In the genomic region with DNA sequence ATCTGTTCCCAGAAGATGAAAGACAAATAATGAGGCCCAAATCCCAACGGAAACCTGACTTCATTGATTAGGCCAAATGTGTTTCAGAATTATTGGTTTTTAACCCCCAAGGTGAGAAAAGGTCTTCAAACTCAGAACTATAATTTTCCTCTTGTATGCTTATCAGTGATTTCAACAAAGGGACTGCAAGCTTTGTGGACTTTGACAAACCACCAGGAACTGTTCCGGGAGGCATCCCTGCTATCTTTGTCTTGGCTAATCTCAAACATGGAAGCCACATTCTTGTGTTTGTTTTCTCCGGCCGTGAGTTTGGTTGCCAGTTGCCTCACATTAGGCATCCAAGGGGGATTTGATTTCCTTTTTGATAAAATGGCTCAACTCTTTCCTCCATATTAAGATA, we compare ENCODE assay signal across 12 cellular contexts. TPM values are rescaled to one million over a fixed set of nuclear protein-coding genes. Genes with fewer than 3 reads are reported as not detected.
A peak's percentile ranks its signal among the peaks of the same experiment; 100 is the strongest.
DNase-seq lines count a peak whose midpoint lies in the region; ATAC-seq, FAIRE-seq and TF ChIP-seq lines count a peak whose summit lies in the region.
"Had no signal": no experiment of that assay in that cellular context is flagged by ENCODE, and none has a peak within 500 bp of the region (broad histone marks: within the 10 kb centered on the region; RNA-seq: fewer than 3 reads in every experiment).

No MANE protein-coding gene starts in this region.

- TF ChIP-seq RAD21 in H1 (IDR thresholded peaks at IDR 0.05 in 1 of 2, conservative IDR thresholded peaks at IDR 0.05 in 1 of 2; ENCODE audit: low read depth in 2 of 2, low read length in 2 of 2): no peak

- peak overlapping the region; percentile 85 to 97 (median 94) for H3K27ac Mint-ChIP-seq in CD4-positive, alpha-beta memory T cell

- no peak overlapping the region for H3K9ac ChIP-seq in H1 (replicated peaks in 1 of 4; ENCODE audit: extremely low read depth in 1 of 4, low read depth in 3 of 4, low read length in 3 of 4)
- H3K9ac ChIP-seq in parathyroid adenoma: no peak overlapping the region
- no peak overlapping the region for H3K9ac ChIP-seq in MM.1S (ENCODE audit: low read length)

- H2AK5ac ChIP-seq in H1 (ENCODE audit: low read depth, low read length): no peak overlapping the region

- H4K5ac ChIP-seq in H1 (ENCODE audit: insufficient read length, low read depth, low read length): no peak overlapping the region

- H3K56ac ChIP-seq in H1 (replicated peaks; ENCODE audit: insufficient read length, low read depth, low read length): no peak overlapping the region

- no peak for DNase-seq in CD4-positive, alpha-beta memory T cell
- DNase-seq in LoVo (ENCODE audit: low spot score) (peak; percentile 14), H1 (ENCODE audit: low read depth in 1 of 2, low spot score in 2 of 2) (no peak), MM.1S (no peak)
- DNase-seq: activated effector memory CD4-positive, alpha-beta T cell treated with Interleukin-2 at 50 U/mL for 16 hours; dorsolateral prefrontal cortex; head of caudate nucleus; NCI-H1694 treated with DMSO at 0.1 percent for 48 hours had no signal

- no peak overlapping the region for H3K14ac ChIP-seq in H1 (ENCODE audit: insufficient read length)

- peak overlapping the region; percentile 69 for H3K27ac ChIP-seq in CD4-positive, alpha-beta memory T cell (ENCODE audit: low read depth, low read length)
- H3K27ac ChIP-seq in H1 (ENCODE audit: low read depth, low read length): no peak overlapping the region
- H3K27ac ChIP-seq in parathyroid adenoma: peak overlapping the region; percentile 25
- H3K27ac ChIP-seq in MM.1S (ENCODE audit: low read length): no peak overlapping the region

- no peaks in the 10 kb centered on the region for H3K79me1 ChIP-seq in H1 (ENCODE audit: low read depth, low read length)

- no peak overlapping the region for H4K91ac ChIP-seq in H1 (replicated peaks; ENCODE audit: insufficient read length, low read length)

- H3F3A ChIP-seq in MM.1S (ENCODE audit: insufficient read depth, low read length): peaks cover 15% of the 10 kb centered on the region

- H4K20me1 ChIP-seq in H1 (replicated peaks in 1 of 2; ENCODE audit: control insufficient read depth in 1 of 2, insufficient read depth in 2 of 2, low read length in 2 of 2): no peaks in the 10 kb centered on the region
- no peaks in the 10 kb centered on the region for H4K20me1 ChIP-seq in MM.1S (ENCODE audit: insufficient read depth, low read length)

- H3K4me3 ChIP-seq in CD4-positive, alpha-beta memory T cell (ENCODE audit: low read length in 2 of 2): no peak overlapping the region
- H3K4me3 ChIP-seq in H1 (ENCODE audit: extremely low read depth in 1 of 4, insufficient read depth in 2 of 4, low read depth in 3 of 4, low read length in 4 of 4) (no peak overlapping the region), parathyroid adenoma (ENCODE audit: low read depth, low read length) (no peak overlapping the region), MM.1S (ENCODE audit: low read length) (no peak overlapping the region)

- CTCF ChIA-PET in CD4-positive, alpha-beta memory T cell (lab: Charles Lee; ENCODE audit: partially characterized antibody): interaction anchor here (0.9 to 6.4 kb wide), 9 partner anchors 12 to 206 kb away, joined by 3 to 127 read pairs (median 6); partner anchors contain the start of gene ARHGEF3
- CTCF ChIA-PET in H1 (lab: Charles Lee; ENCODE audit: partially characterized antibody): interaction anchor here (0.9 to 1.6 kb wide), 5 partner anchors 12 to 217 kb away, joined by 3 to 10 read pairs (median 3); no protein-coding TSS in a partner anchor

- H2BK15ac ChIP-seq in H1 (ENCODE audit: low read length): no peak overlapping the region

- H3K9me2 ChIP-seq in MM.1S (replicated peaks; ENCODE audit: insufficient read depth, low read length): no peaks in the 10 kb centered on the region

- 90% methylated on average over 4 of the region's 4 CpGs; no CpG with 5 or more reads in 1 of the 2 experiments for WGBS in H1 (ENCODE audit: extremely low coverage in 1 of 2, insufficient coverage in 1 of 2, insufficient read length in 1 of 2, insufficient replicate concordance in 2 of 2, low coverage in 1 of 2, low lambda C conversion rate in 2 of 2, missing lambda C conversion rate in 1 of 2), 2 experiments

- H3K4me3 Mint-ChIP-seq in CD4-positive, alpha-beta memory T cell: peak overlapping the region in 6 of 8 donors; percentile 80 to 87 (median 84)

- H2BK5ac ChIP-seq in H1 (ENCODE audit: low read depth, low read length): no peak overlapping the region

- no peak overlapping the region for H3K23ac ChIP-seq in H1 (ENCODE audit: insufficient read length)

- H3K27me3 Mint-ChIP-seq in CD4-positive, alpha-beta memory T cell: no peaks in the 10 kb centered on the region

- TF ChIP-seq POLR2A in H1 (IDR thresholded peaks at IDR 0.05; ENCODE audit: control extremely low read depth in 1 of 2, low read depth in 2 of 2, low read length in 2 of 2): no peak

- H2AFZ ChIP-seq in H1 (ENCODE audit: low read length) (no peak overlapping the region), parathyroid adenoma (no peak overlapping the region), MM.1S (ENCODE audit: low read length) (no peak overlapping the region)

- peaks cover 81 to 100% (median 91%) of the 10 kb centered on the region in 4 donors for H3K4me1 Mint-ChIP-seq in CD4-positive, alpha-beta memory T cell

- no peak overlapping the region for H3K18ac ChIP-seq in H1 (ENCODE audit: extremely low read depth, low read length)

- H3K4ac ChIP-seq in H1 (replicated peaks; ENCODE audit: insufficient read length, low read depth, low read length): no peak overlapping the region

- H3K4me1 ChIP-seq in CD4-positive, alpha-beta memory T cell (ENCODE audit: insufficient read depth, low read length): peaks cover 100% of the 10 kb centered on the region
- H3K4me1 ChIP-seq in H1 (replicated peaks in 1 of 4; ENCODE audit: control insufficient read depth in 3 of 4, insufficient read depth in 4 of 4, low read length in 3 of 4) (no peaks in the 10 kb centered on the region), parathyroid adenoma (peaks cover 48% of the 10 kb centered on the region), MM.1S (ENCODE audit: low read length) (peaks cover 31% of the 10 kb centered on the region)

- TF ChIP-seq EP300 in H1 (IDR thresholded peaks at IDR 0.05; ENCODE audit: borderline replicate concordance in 1 of 2, low read depth in 2 of 2, low read length in 2 of 2): no peak

- H3K9me3 Mint-ChIP-seq in CD4-positive, alpha-beta memory T cell: no peaks in the 10 kb centered on the region

- intact Hi-C loops in CD4-positive, alpha-beta memory T cell (cut with micrococcal nuclease): loop anchor here (2.0 kb wide), 2 partner anchors 13 to 23 kb away; no protein-coding TSS in a partner anchor

- H2BK20ac ChIP-seq in H1 (ENCODE audit: low read length): no peak overlapping the region

- POLR2A ChIA-PET in CD4-positive, alpha-beta memory T cell (lab: Charles Lee; ENCODE audit: partially characterized antibody): interaction anchor here (0.7 to 6.9 kb wide), 9 partner anchors 12 to 225 kb away, joined by 3 to 218 read pairs (median 3); partner anchors contain the start of genes ARHGEF3, CCDC66 and TASOR
- POLR2A ChIA-PET in H1 (lab: Charles Lee; ENCODE audit: partially characterized antibody): no interaction called here

- no peak overlapping the region for H2BK120ac ChIP-seq in H1 (replicated peaks; ENCODE audit: low read depth, low read length)

- no peak overlapping the region for H4K8ac ChIP-seq in H1 (ENCODE audit: extremely low read depth, insufficient read depth, low read length)

- H3K23me2 ChIP-seq in H1 (ENCODE audit: low read depth, low read length): no peaks in the 10 kb centered on the region

- no peaks in the 10 kb centered on the region for H3K27me3 ChIP-seq in CD4-positive, alpha-beta memory T cell (ENCODE audit: insufficient read depth, low read length)
- H3K27me3 ChIP-seq in H1 (replicated peaks in 1 of 4; ENCODE audit: control insufficient read depth in 3 of 4, extremely low read depth in 1 of 4, insufficient read depth in 3 of 4, low read length in 3 of 4): no peaks in the 10 kb centered on the region
- H3K27me3 ChIP-seq in parathyroid adenoma (ENCODE audit: control insufficient read depth, insufficient read depth, low read length): no peaks in the 10 kb centered on the region
- H3K27me3 ChIP-seq in MM.1S (replicated peaks; ENCODE audit: insufficient read depth, low read length): no peaks in the 10 kb centered on the region
- H3K27me3 ChIP-seq: dorsolateral prefrontal cortex had no signal

- no peaks in the 10 kb centered on the region for H3K79me2 ChIP-seq in H1 (ENCODE audit: control insufficient read depth in 1 of 2, insufficient read depth in 2 of 2, low read length in 2 of 2)
- peaks cover 42% of the 10 kb centered on the region for H3K79me2 ChIP-seq in parathyroid adenoma
- peaks cover 3% of the 10 kb centered on the region for H3K79me2 ChIP-seq in MM.1S (ENCODE audit: low read length)

- H3K9me3 ChIP-seq in CD4-positive, alpha-beta memory T cell (ENCODE audit: control insufficient read depth in 1 of 2, low read length in 2 of 2): no peaks in the 10 kb centered on the region
- H3K9me3 ChIP-seq in H1 (ENCODE audit: insufficient read depth in 2 of 2, low read depth in 1 of 2, low read length in 1 of 2) (no peaks in the 10 kb centered on the region), parathyroid adenoma (ENCODE audit: control insufficient read depth, low read length) (no peaks in the 10 kb centered on the region), MM.1S (replicated peaks; ENCODE audit: insufficient read depth, low read length) (no peaks in the 10 kb centered on the region)

- H3K36me3 Mint-ChIP-seq in CD4-positive, alpha-beta memory T cell: peaks cover 21 to 28% of the 10 kb centered on the region in 2 donors

- ATAC-seq in HG03175 (IDR thresholded peaks at IDR 0.05; ENCODE audit: unreplicated experiment) (no peak), HG02759 (IDR thresholded peaks at IDR 0.05; ENCODE audit: unreplicated experiment) (no peak)

- no peak overlapping the region for H2BK12ac ChIP-seq in H1 (ENCODE audit: low read depth, low read length)

- peaks cover 4% of the 10 kb centered on the region for H3K36me3 ChIP-seq in CD4-positive, alpha-beta memory T cell (ENCODE audit: insufficient read depth, low read length)
- no peaks in the 10 kb centered on the region for H3K36me3 ChIP-seq in H1 (ENCODE audit: control insufficient read depth in 2 of 4, insufficient read depth in 4 of 4, low read length in 3 of 4)
- H3K36me3 ChIP-seq in parathyroid adenoma (ENCODE audit: control insufficient read depth, insufficient read depth, low read length): no peaks in the 10 kb centered on the region
- H3K36me3 ChIP-seq in MM.1S (replicated peaks; ENCODE audit: insufficient read depth, low read length): no peaks in the 10 kb centered on the region

- TF ChIP-seq CTCF in H1 (IDR thresholded peaks at IDR 0.05; ENCODE audit: control extremely low read depth in 1 of 3, insufficient read depth in 1 of 3, low read depth in 1 of 3, low read length in 3 of 3) (no peak), parathyroid adenoma (IDR thresholded peaks at IDR 0.05) (no peak), MM.1S (IDR thresholded peaks at IDR 0.05; ENCODE audit: low read length) (no peak)

- FAIRE-seq in H1 (lab: Jason Lieb, UNC): no peak
- FAIRE-seq: GM12892 had no signal

- H3K4me2 ChIP-seq in H1 (ENCODE audit: insufficient read depth in 1 of 2, low read depth in 2 of 2, low read length in 2 of 2): no peak overlapping the region
- H3K4me2 ChIP-seq in parathyroid adenoma (ENCODE audit: low read length): peak overlapping the region; percentile 10
- H3K4me2 ChIP-seq in MM.1S (ENCODE audit: low read depth, low read length): no peak overlapping the region

RNA-seq across cellular contexts. Expression of gene ARHGEF3, which starts 19.5 kb away (rescaled TPM):
- total RNA-seq in CD4-positive, alpha-beta memory T cell: 100 to 1,000 TPM; 120 TPM
- 100 to 1,000 TPM; 131 to 160 TPM for polyA plus RNA-seq in CD4-positive, alpha-beta memory T cell
- total RNA-seq in H1 (2021; fragmentation: NEBNext Ultra II Directional; extraction: Animal tissue kit (Norgen Biotek cat#: 25700)): 6.0 and 7.7 TPM in 2 replicates
- 2.8 and 4.1 TPM in 2 replicates for polyA plus RNA-seq in H1 (2011; rRNA removed)
- 3.6 TPM for polyA plus RNA-seq in H1 (2011; cell fraction: cytosol; rRNA removed)
- polyA plus RNA-seq in H1 (2011; cell fraction: nucleus; rRNA removed): 8.0 TPM
- polyA plus RNA-seq in H1 (2012, experiment 1 of 2): 2.8 to 4.9 TPM (median 3.6 TPM) in 4 replicates
- polyA plus RNA-seq in H1 (2012, experiment 2 of 2): 0.22 TPM
- 4.0 TPM for polyA plus RNA-seq in H1 (2013, experiment 1 of 2)
- polyA plus RNA-seq in H1 (2013, experiment 2 of 2): 4.4 TPM
- 5.9 and 6.0 TPM in 2 replicates for polyA minus RNA-seq in H1 (2011; rRNA and poly(A)+ RNA removed)
- polyA minus RNA-seq in H1 (2011; cell fraction: cytosol; rRNA and poly(A)+ RNA removed): 3.7 TPM
- 13.7 TPM for polyA minus RNA-seq in H1 (2011; cell fraction: nucleus; rRNA and poly(A)+ RNA removed)

Comparison
In these comparisons a context has a peak if more than half of its experiments do, and no peak if none do; other contexts are left out.
1. H3K27ac ChIP-seq: peak in CD4-positive, alpha-beta memory T cell (single experiment) and parathyroid adenoma (single experiment); none in H1 (single experiment) and MM.1S (single experiment).
2. RNA of gene ARHGEF3, which starts 19.5 kb away (total RNA-seq): 120 TPM in CD4-positive, alpha-beta memory T cell; 6.0 to 7.7 TPM in H1; every median in the first group is over 10 times any median in the second.